Comparison of ENCODE assay signal across 8 cellular contexts in genomic region chr19:58581227-58582141, GRCh38.
DNase-seq lines count a peak whose midpoint lies in the region; ATAC-seq lines count a peak whose summit lies in the region.

No MANE protein-coding gene starts in this region.

- H3K9me3 Mint-ChIP-seq in effector memory CD8-positive, alpha-beta T cell: no peaks in the 10 kb centered on the region

- peaks cover 29% of the 10 kb centered on the region for H3K36me3 Mint-ChIP-seq in effector memory CD8-positive, alpha-beta T cell (ENCODE audit: insufficient read depth)

- H3K27me3 Mint-ChIP-seq in effector memory CD8-positive, alpha-beta T cell: no peaks in the 10 kb centered on the region

- peaks cover 18% of the 10 kb centered on the region in 2 donors for H3K4me1 Mint-ChIP-seq in effector memory CD8-positive, alpha-beta T cell (ENCODE audit: low read depth in 2 of 2)

- peak; percentile 98 for DNase-seq in ELF-1 (ENCODE audit: low read depth, low spot score)
- peak; percentile 83 to 86 for DNase-seq in activated CD4-positive, alpha-beta T cell treated with anti-CD3 and anti-CD28 coated beads, Interleukin-2, amount 50 U/mL, for 24 hours (ENCODE audit: low read depth in 1 of 2, low spot score in 1 of 2)
- DNase-seq in effector memory CD8-positive, alpha-beta T cell: peak; percentile 91 to 95 (median 91)
- DNase-seq in middle frontal gyrus (ENCODE audit: extremely low spot score, low spot score): peak; percentile 27
- peak; percentile 73 to 83 for DNase-seq in stimulated activated CD8-positive, alpha-beta memory T cell treated with anti-CD3 and anti-CD28 coated beads, Interleukin-4, amount 100 ng/mL, for 1 hour (ENCODE audit: low read depth in 2 of 2, low spot score in 1 of 2)
- DNase-seq in anterior cingulate cortex (lab: John Stamatoyannopoulos, UW): no peak

- peak; percentile 50 for ATAC-seq in HG02970 (IDR thresholded peaks at IDR 0.05; ENCODE audit: low FRiP score, unreplicated experiment)
- ATAC-seq in effector memory CD8-positive, alpha-beta T cell (replicated peaks): peak; percentile 99
- ATAC-seq in HG02938 (IDR thresholded peaks at IDR 0.05; ENCODE audit: unreplicated experiment): no peak

- H3K27ac Mint-ChIP-seq in effector memory CD8-positive, alpha-beta T cell: peak overlapping the region; percentile 88 to 90

- no peak overlapping the region for H3K4me3 Mint-ChIP-seq in effector memory CD8-positive, alpha-beta T cell

Comparison
In these comparisons a context has a peak if more than half of its experiments do, and no peak if none do; other contexts are left out.
1. DNase-seq: peak in ELF-1 (single experiment), activated CD4-positive, alpha-beta T cell treated with anti-CD3 and anti-CD28 coated beads, Interleukin-2, amount 50 U/mL, for 24 hours (2 of 2), effector memory CD8-positive, alpha-beta T cell (3 of 3), middle frontal gyrus (single experiment) and stimulated activated CD8-positive, alpha-beta memory T cell treated with anti-CD3 and anti-CD28 coated beads, Interleukin-4, amount 100 ng/mL, for 1 hour (2 of 2); none in anterior cingulate cortex (0 of 58).